19 cellular contexts compared by ENCODE assay signal in the genomic region with DNA sequence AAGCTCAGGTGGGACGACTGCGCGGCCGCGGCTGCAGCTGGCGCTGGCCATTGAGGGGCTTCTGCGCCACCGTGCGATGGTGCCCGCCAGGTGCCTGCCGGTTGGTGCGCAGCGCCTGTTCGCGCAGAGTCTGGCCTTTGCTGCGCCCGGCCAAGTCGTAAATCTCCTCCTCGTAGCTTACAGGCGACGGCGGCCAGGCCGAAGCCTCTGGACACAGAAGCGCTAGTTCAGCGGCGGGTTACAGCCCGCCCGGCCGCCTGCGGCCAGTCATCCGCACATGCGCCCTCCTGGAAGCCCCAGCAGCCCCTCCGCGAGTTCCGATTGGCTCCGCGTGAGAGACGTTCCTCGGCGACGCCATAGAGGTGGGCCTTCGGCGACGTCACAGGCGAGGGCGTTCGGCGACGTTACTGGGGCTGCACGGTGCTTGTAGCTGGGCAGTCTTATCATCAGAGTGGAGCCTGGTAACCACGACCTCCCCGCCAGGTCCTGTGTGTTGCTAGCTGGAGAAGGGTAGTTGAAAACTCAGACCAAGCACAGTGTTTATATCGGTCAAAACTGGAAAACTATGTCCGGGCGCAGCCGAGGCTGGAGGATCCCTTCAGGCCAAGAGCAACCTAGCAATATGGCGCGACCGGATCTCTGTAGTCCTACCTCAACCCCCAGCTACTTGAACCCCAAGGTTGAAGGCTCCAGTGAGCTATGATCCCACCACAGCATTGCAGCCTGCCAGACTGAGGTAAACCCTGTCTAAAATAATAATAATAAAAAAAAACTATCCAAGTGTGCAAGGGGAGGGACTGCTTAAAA.
DNase-seq lines count a peak whose midpoint lies in the region; TF ChIP-seq lines count a peak whose summit lies in the region.
"Had no signal": no experiment of that assay in that cellular context is flagged by ENCODE, and none has a peak within 500 bp of the region (broad histone marks: within the 10 kb centered on the region; RNA-seq: fewer than 3 reads in every experiment).

No MANE protein-coding gene starts in this region.

- no peaks in the 10 kb centered on the region for H3F3A ChIP-seq in SK-N-SH (replicated peaks; ENCODE audit: insufficient read depth)

- POLR2A ChIA-PET in BJ (lab: Charles Lee) = no interaction called here
- POLR2A ChIA-PET in SK-N-SH (lab: Yijun Ruan, JAX) = no interaction called here

- no peak for TF ChIP-seq EP300 in SK-N-SH (IDR thresholded peaks at IDR 0.05; ENCODE audit: borderline replicate concordance in 1 of 2, low read depth in 1 of 2, low read length in 1 of 2)

- peaks cover 22% of the 10 kb centered on the region for H3K79me2 ChIP-seq in SK-N-SH (ENCODE audit: insufficient read depth)

- H4K20me1 ChIP-seq in SK-N-SH (ENCODE audit: insufficient read depth) = no peaks in the 10 kb centered on the region

- H2AFZ ChIP-seq in SK-N-SH (ENCODE audit: low read depth) = peak overlapping the region; percentile 86; the same call in 1 of the 2 replicates

- peak; percentile 32; the same call in 1 of the 2 replicates for TF ChIP-seq RAD21 in SK-N-SH (IDR thresholded peaks at IDR 0.05; ENCODE audit: low read length)

- CTCF ChIA-PET in BJ (lab: Yijun Ruan, JAX) = no interaction called here
- CTCF ChIA-PET in SK-N-SH (lab: Yijun Ruan, JAX) = no interaction called here

- peak overlapping the region; percentile 68 for H3K9ac ChIP-seq in SK-N-SH

- WGBS in SK-N-SH (ENCODE audit: low lambda C conversion rate) = 34% methylated on average over 32 of the region's 59 CpGs
- WGBS in iPS DF 6.9 (ENCODE audit: insufficient coverage, insufficient read length) = no CpG with 5 or more reads among the region's 59 CpGs

- H3K9me2 ChIP-seq in SK-N-SH = no peaks in the 10 kb centered on the region

- no peak for DNase-seq in BJ (ENCODE audit: low read depth)
- DNase-seq in H7 = peak; percentile 10
- peak; percentile 85 for DNase-seq in SK-N-SH
- no peak for DNase-seq in iPS DF 6.9 (ENCODE audit: low read depth, low spot score)
- DNase-seq in RPMI8226 = no peak
- no peak for DNase-seq in NCI-H345 treated with DMSO at 0.1 percent for 48 hours (lab: John Stamatoyannopoulos, UW; ENCODE audit: unreplicated experiment)
- DNase-seq in posterior vena cava (ENCODE audit: low spot score) = no peak
- DNase-seq: activated CD8-positive, alpha-beta memory T cell treated with anti-CD3 and anti-CD28 coated beads, Interleukin-2, amount 10 ng/mL, durations not matched to agents 7 days and 5 days; activated naive CD8-positive, alpha-beta T cell treated with anti-CD3 and anti-CD28 coated beads, Interleukin-2, amount 10 ng/mL, durations not matched to agents 7 days and 5 days; dermis blood vessel endothelial cell; DND-41; GOT3; midbrain; NCI-H1436; NCI-H2171 treated with DMSO at 0.1 percent for 48 hours; NCI-H82; stimulated activated CD4-positive, alpha-beta T cell treated with anti-CD3 and anti-CD28 coated beads, Interleukin-4, amount 100 ng/mL, for 24 hours; SW 1271 had no signal

- H3K27me3 ChIP-seq in BJ (ENCODE audit: control insufficient read depth, insufficient read depth, low read length) (no peaks in the 10 kb centered on the region), H7 (ENCODE audit: control insufficient read depth, insufficient read depth, low read length) (no peaks in the 10 kb centered on the region), SK-N-SH (ENCODE audit: insufficient read depth) (no peaks in the 10 kb centered on the region), iPS DF 6.9 (ENCODE audit: control insufficient read depth, insufficient read depth, low read length) (no peaks in the 10 kb centered on the region)

- peak overlapping the region; percentile 34 for H3K4me3 ChIP-seq in BJ (ENCODE audit: low read depth, low read length)
- H3K4me3 ChIP-seq in H7 (ENCODE audit: insufficient read depth, low read depth, low read length) = no peak overlapping the region; the same call in 1 of the 2 replicates
- H3K4me3 ChIP-seq in SK-N-SH (ENCODE audit: low read depth in 2 of 2, low read length in 1 of 2) = peak overlapping the region; percentile 67 to 68
- H3K4me3 ChIP-seq in iPS DF 6.9 (ENCODE audit: low read length) = peak overlapping the region; percentile 14; the same call in 1 of the 2 replicates

- peak overlapping the region; percentile 84 for H3K4me2 ChIP-seq in SK-N-SH

- H3K4me1 ChIP-seq in SK-N-SH (ENCODE audit: control insufficient read depth in 1 of 2, insufficient read depth in 2 of 2, low read depth in 1 of 2, low read length in 1 of 2) (no peaks in the 10 kb centered on the region; a peak in 1 of 4 replicates), iPS DF 6.9 (ENCODE audit: control insufficient read depth, insufficient read depth, low read length) (no peaks in the 10 kb centered on the region)

- no peaks in the 10 kb centered on the region for H3K36me3 ChIP-seq in BJ (ENCODE audit: control insufficient read depth, insufficient read depth, low read length)
- no peaks in the 10 kb centered on the region for H3K36me3 ChIP-seq in H7 (replicated peaks; ENCODE audit: control insufficient read depth, insufficient read depth, low read length)
- H3K36me3 ChIP-seq in SK-N-SH (replicated peaks in 1 of 2; ENCODE audit: control insufficient read depth in 1 of 2, insufficient read depth in 2 of 2, low read length in 1 of 2) = peaks cover 5 to 8% of the 10 kb centered on the region in 2 experiments
- peaks cover 3% of the 10 kb centered on the region; the same call in 1 of the 2 replicates for H3K36me3 ChIP-seq in iPS DF 6.9 (ENCODE audit: control insufficient read depth, insufficient read depth, low read length)

- peak overlapping the region; percentile 65 to 79 for H3K27ac ChIP-seq in SK-N-SH (ENCODE audit: low read depth in 2 of 2, low read length in 1 of 2)
- no peak overlapping the region for H3K27ac ChIP-seq in iPS DF 6.9 (ENCODE audit: low read length)
- H3K27ac ChIP-seq: skin epidermis had no signal

- intact Hi-C loops in posterior vena cava (cut with DNase I) = no loop called here

- H3K9me3 ChIP-seq in SK-N-SH (no peaks in the 10 kb centered on the region), iPS DF 6.9 (ENCODE audit: control insufficient read depth, insufficient read depth, low read length) (peaks cover 7% of the 10 kb centered on the region)

- TF ChIP-seq CTCF in BJ (IDR thresholded peaks at IDR 0.05; ENCODE audit: insufficient read depth, low read depth, low read length) (no peak), SK-N-SH (IDR thresholded peaks at IDR 0.05) (0 out of 2 replicates have a peak, but pooled peaks have one; percentile 21)

TF ChIP-seq in SK-N-SH, 30 proteins besides CTCF, POLR2A, EP300 and RAD21 (continues in another document):
- TF ChIP-seq, protein P1, sequence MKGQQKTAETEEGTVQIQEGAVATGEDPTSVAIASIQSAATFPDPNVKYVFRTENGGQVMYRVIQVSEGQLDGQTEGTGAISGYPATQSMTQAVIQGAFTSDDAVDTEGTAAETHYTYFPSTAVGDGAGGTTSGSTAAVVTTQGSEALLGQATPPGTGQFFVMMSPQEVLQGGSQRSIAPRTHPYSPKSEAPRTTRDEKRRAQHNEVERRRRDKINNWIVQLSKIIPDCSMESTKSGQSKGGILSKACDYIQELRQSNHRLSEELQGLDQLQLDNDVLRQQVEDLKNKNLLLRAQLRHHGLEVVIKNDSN (IDR thresholded peaks at IDR 0.05; ENCODE audit: borderline replicate concordance, low read depth) = no peak
- TF ChIP-seq, protein P2, sequence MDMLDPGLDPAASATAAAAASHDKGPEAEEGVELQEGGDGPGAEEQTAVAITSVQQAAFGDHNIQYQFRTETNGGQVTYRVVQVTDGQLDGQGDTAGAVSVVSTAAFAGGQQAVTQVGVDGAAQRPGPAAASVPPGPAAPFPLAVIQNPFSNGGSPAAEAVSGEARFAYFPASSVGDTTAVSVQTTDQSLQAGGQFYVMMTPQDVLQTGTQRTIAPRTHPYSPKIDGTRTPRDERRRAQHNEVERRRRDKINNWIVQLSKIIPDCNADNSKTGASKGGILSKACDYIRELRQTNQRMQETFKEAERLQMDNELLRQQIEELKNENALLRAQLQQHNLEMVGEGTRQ (IDR thresholded peaks at IDR 0.05; ENCODE audit: borderline replicate concordance, low read depth, low read length) = no peak
- no peak for TF ChIP-seq SIN3A (IDR thresholded peaks at IDR 0.05; ENCODE audit: borderline replicate concordance, low read depth, low read length)
- TF ChIP-seq, protein P3, sequence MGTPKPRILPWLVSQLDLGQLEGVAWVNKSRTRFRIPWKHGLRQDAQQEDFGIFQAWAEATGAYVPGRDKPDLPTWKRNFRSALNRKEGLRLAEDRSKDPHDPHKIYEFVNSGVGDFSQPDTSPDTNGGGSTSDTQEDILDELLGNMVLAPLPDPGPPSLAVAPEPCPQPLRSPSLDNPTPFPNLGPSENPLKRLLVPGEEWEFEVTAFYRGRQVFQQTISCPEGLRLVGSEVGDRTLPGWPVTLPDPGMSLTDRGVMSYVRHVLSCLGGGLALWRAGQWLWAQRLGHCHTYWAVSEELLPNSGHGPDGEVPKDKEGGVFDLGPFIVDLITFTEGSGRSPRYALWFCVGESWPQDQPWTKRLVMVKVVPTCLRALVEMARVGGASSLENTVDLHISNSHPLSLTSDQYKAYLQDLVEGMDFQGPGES (IDR thresholded peaks at IDR 0.05; ENCODE audit: low read depth, low read length) = no peak
- TF ChIP-seq MEF2A (IDR thresholded peaks at IDR 0.05; ENCODE audit: borderline replicate concordance, low read depth) = no peak
- TF ChIP-seq FOXM1 (IDR thresholded peaks at IDR 0.05; ENCODE audit: low read depth) = no peak
- peak; percentile 63 for TF ChIP-seq RFX5 (IDR thresholded peaks at IDR 0.05; ENCODE audit: low read length)
- TF ChIP-seq EZH2phosphoT487 (IDR thresholded peaks at IDR 0.05; ENCODE audit: borderline replicate concordance, low read depth) = no peak
- peak; percentile 66 for TF ChIP-seq POLR2AphosphoS5 (IDR thresholded peaks at IDR 0.05; ENCODE audit: low read depth, low read length)
- TF ChIP-seq, protein P4, sequence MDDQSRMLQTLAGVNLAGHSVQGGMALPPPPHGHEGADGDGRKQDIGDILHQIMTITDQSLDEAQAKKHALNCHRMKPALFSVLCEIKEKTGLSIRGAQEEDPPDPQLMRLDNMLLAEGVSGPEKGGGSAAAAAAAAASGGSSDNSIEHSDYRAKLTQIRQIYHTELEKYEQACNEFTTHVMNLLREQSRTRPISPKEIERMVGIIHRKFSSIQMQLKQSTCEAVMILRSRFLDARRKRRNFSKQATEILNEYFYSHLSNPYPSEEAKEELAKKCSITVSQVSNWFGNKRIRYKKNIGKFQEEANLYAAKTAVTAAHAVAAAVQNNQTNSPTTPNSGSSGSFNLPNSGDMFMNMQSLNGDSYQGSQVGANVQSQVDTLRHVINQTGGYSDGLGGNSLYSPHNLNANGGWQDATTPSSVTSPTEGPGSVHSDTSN (IDR thresholded peaks at IDR 0.05) = no peak
- no peak for TF ChIP-seq FOXJ3 (CRISPR knock-in tag; IDR thresholded peaks at IDR 0.05)
- no peak for TF ChIP-seq TEAD4 (IDR thresholded peaks at IDR 0.05; ENCODE audit: borderline replicate concordance, insufficient read depth)
- no peak for TF ChIP-seq YY1 (IDR thresholded peaks at IDR 0.05; ENCODE audit: low read depth)
- no peak for TF ChIP-seq RCOR1 (IDR thresholded peaks at IDR 0.05; ENCODE audit: low read length)
- TF ChIP-seq CHD2 (IDR thresholded peaks at IDR 0.05; ENCODE audit: low read length, partially characterized antibody) = no peak

Comparison
In these comparisons a context has a peak if more than half of its experiments do, and no peak if none do; other contexts are left out.
1. DNase-seq: peak in H7 (single experiment) and SK-N-SH (single experiment); none in BJ (single experiment), iPS DF 6.9 (single experiment), RPMI8226 (single experiment), NCI-H345 treated with DMSO at 0.1 percent for 48 hours (single experiment) and posterior vena cava (single experiment).